In the genomic region with DNA sequence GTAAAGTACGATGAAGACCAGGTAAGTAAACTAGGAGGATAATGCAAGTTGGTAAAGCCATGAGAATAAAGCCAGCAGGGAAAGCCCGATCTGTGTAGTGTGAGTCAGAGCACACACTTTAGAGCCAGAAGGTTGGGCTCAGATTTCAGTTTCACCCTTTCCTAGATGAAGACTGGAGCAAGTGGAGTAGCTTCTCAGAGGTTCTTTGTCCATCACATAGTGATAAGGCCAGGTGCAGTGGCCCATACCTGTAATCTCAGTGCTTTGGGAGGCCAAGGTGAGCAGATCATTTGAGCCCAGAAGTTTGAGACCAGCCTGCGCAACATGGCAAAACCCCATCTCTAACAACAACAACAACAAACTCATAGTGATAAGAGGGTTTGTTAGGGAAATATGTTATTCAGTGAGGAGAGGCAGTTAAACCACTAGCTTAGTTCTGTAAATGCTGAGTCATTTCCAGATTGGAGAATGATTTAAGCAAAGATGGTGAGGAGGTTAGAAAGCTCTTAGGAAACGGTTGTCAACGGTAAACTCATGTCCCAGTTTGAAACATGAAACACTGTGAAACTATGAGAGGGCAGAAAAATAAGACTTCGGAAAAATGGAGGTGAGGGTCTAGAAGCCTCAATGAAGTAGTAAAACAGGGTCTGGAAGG, we compare ENCODE assay signal across 9 cellular contexts. TPM values are rescaled to one million over a fixed set of nuclear protein-coding genes. Genes with fewer than 3 reads are reported as not detected.
DNase-seq lines count a peak whose midpoint lies in the region; ATAC-seq and TF ChIP-seq lines count a peak whose summit lies in the region.
"Had no signal": no experiment of that assay in that cellular context is flagged by ENCODE, and none has a peak within 500 bp of the region (broad histone marks: within the 10 kb centered on the region; RNA-seq: fewer than 3 reads in every experiment).

No MANE protein-coding gene starts in this region.

- intact Hi-C loops in activated T-helper 1 cell treated with anti-CD3 and anti-CD28 coated beads, Interleukin-12 subunit alpha, Interleukin-12 subunit beta, Interleukin-2, Interleukin-4 antibody, amounts not matched to agents 30 ng/mL and 10 ng/mL and 1 ng/mL, durations not matched to agents 14 hours and 24 hours and 36 hours (cut with micrococcal nuclease), result loop anchor here (1.0 to 10.0 kb wide), 7 partner anchors 15 to 775 kb away; a partner anchor contains a TSS

- no peak for TF ChIP-seq CTCF in GM13976 (IDR thresholded peaks at IDR 0.05; ENCODE audit: borderline replicate concordance, control extremely low read depth, extremely low read depth, insufficient read depth, missing control alignments)

- H3K9me3 Mint-ChIP-seq in activated T-helper 1 cell treated with anti-CD3 and anti-CD28 coated beads, Interleukin-12 subunit alpha, Interleukin-12 subunit beta, Interleukin-2, Interleukin-4 antibody, amounts not matched to agents 30 ng/mL and 10 ng/mL and 1 ng/mL, durations not matched to agents 14 hours and 24 hours and 36 hours, result no peaks in the 10 kb centered on the region
- H3K9me3 Mint-ChIP-seq: neural crest cell had no signal

- in situ Hi-C loops in GM13976 (cut with MboI; ENCODE audit: low sequenced_read_pairs, unreplicated experiment), result no loop called here

- peak; percentile 84 for ATAC-seq in GM21529 (IDR thresholded peaks at IDR 0.05; ENCODE audit: unreplicated experiment)

- peak overlapping the region; percentile 92 for H3K27ac Mint-ChIP-seq in activated T-helper 1 cell treated with anti-CD3 and anti-CD28 coated beads, Interleukin-12 subunit alpha, Interleukin-12 subunit beta, Interleukin-2, Interleukin-4 antibody, amounts not matched to agents 30 ng/mL and 10 ng/mL and 1 ng/mL, durations not matched to agents 14 hours and 24 hours and 36 hours

- peaks cover 39% of the 10 kb centered on the region for H3K4me1 Mint-ChIP-seq in activated T-helper 1 cell treated with anti-CD3 and anti-CD28 coated beads, Interleukin-12 subunit alpha, Interleukin-12 subunit beta, Interleukin-2, Interleukin-4 antibody, amounts not matched to agents 30 ng/mL and 10 ng/mL and 1 ng/mL, durations not matched to agents 14 hours and 24 hours and 36 hours (ENCODE audit: low read depth)

- H3K4me3 Mint-ChIP-seq in activated T-helper 1 cell treated with anti-CD3 and anti-CD28 coated beads, Interleukin-12 subunit alpha, Interleukin-12 subunit beta, Interleukin-2, Interleukin-4 antibody, amounts not matched to agents 30 ng/mL and 10 ng/mL and 1 ng/mL, durations not matched to agents 14 hours and 24 hours and 36 hours, result peak overlapping the region; percentile 25
- H3K4me3 Mint-ChIP-seq: neural crest cell had no signal

- H3K27me3 Mint-ChIP-seq in activated T-helper 1 cell treated with anti-CD3 and anti-CD28 coated beads, Interleukin-12 subunit alpha, Interleukin-12 subunit beta, Interleukin-2, Interleukin-4 antibody, amounts not matched to agents 30 ng/mL and 10 ng/mL and 1 ng/mL, durations not matched to agents 14 hours and 24 hours and 36 hours (ENCODE audit: insufficient read depth), result no peaks in the 10 kb centered on the region

- H3K36me3 Mint-ChIP-seq in activated T-helper 1 cell treated with anti-CD3 and anti-CD28 coated beads, Interleukin-12 subunit alpha, Interleukin-12 subunit beta, Interleukin-2, Interleukin-4 antibody, amounts not matched to agents 30 ng/mL and 10 ng/mL and 1 ng/mL, durations not matched to agents 14 hours and 24 hours and 36 hours (ENCODE audit: low read depth), result no peaks in the 10 kb centered on the region

- DNase-seq in GM13976 (ENCODE audit: low spot score) (peak; percentile 56), HK-2 (ENCODE audit: unreplicated experiment) (peak; percentile 19), SKM-1 treated with dmso at 0.1 percent for 144 hours (lab: John Stamatoyannopoulos, UW; ENCODE audit: unreplicated experiment) (no peak), SHP77 (lab: John Stamatoyannopoulos, UW) (no peak)
- DNase-seq in activated T-helper 1 cell treated with anti-CD3 and anti-CD28 coated beads, Interleukin-12 subunit alpha, Interleukin-12 subunit beta, Interleukin-2, Interleukin-4 antibody, amounts not matched to agents 30 ng/mL and 10 ng/mL and 1 ng/mL, durations not matched to agents 14 hours and 24 hours and 36 hours (ENCODE audit: low spot score), result peak; percentile 21
- peak; percentile 26 for DNase-seq in stimulated activated CD8-positive, alpha-beta memory T cell treated with anti-CD3 and anti-CD28 coated beads, Interleukin-4, amount 100 ng/mL, for 48 hours
- no peak for DNase-seq in stimulated activated CD4-positive, alpha-beta T cell treated with anti-CD3 and anti-CD28 coated beads, Interleukin-4, amount 100 ng/mL, for 4 hours

RNA-seq across cellular contexts. Expression of a gene that starts 39.0 kb away (rescaled TPM):
- total RNA-seq in activated T-helper 1 cell treated with anti-CD3 and anti-CD28 coated beads, Interleukin-12 subunit alpha, Interleukin-12 subunit beta, Interleukin-2, Interleukin-4 antibody, amounts not matched to agents 30 ng/mL and 10 ng/mL and 1 ng/mL, durations not matched to agents 14 hours and 24 hours and 36 hours, result 0.34 and 0.37 TPM in 2 replicates

Comparison
In these comparisons a context has a peak if more than half of its experiments do, and no peak if none do; other contexts are left out.
1. DNase-seq: peak in GM13976 (single experiment), HK-2 (single experiment), activated T-helper 1 cell treated with anti-CD3 and anti-CD28 coated beads, Interleukin-12 subunit alpha, Interleukin-12 subunit beta, Interleukin-2, Interleukin-4 antibody, amounts not matched to agents 30 ng/mL and 10 ng/mL and 1 ng/mL, durations not matched to agents 14 hours and 24 hours and 36 hours (single experiment) and stimulated activated CD8-positive, alpha-beta memory T cell treated with anti-CD3 and anti-CD28 coated beads, Interleukin-4, amount 100 ng/mL, for 48 hours (single experiment); none in stimulated activated CD4-positive, alpha-beta T cell treated with anti-CD3 and anti-CD28 coated beads, Interleukin-4, amount 100 ng/mL, for 4 hours (0 of 2), SKM-1 treated with dmso at 0.1 percent for 144 hours (single experiment) and SHP77 (0 of 2).